Comparison of ENCODE assay signal across 29 cellular contexts in the genomic region with DNA sequence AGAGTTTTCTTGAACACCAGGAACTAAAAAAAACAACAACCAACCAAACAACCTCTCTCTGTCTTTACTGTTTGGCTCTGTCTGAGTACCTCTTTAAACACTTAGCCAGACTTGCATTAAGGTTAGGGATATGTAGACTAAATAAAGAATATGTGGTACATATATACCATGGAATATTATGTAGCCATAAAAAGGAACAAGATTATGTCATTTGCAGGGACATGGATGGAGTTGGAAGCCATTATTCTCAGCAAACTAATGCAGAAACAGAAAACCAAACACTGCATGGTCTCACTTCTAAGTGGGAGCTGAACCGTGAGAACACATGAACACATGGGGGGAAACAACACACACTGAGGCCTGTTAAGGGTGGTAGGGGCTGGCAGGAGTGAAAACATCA.
"Had no signal": no experiment of that assay in that cellular context is flagged by ENCODE, and none has a peak within 500 bp of the region (broad histone marks: within the 10 kb centered on the region; RNA-seq: fewer than 3 reads in every experiment).

No MANE protein-coding gene starts in this region.

- FAIRE-seq: colon, endometrium, endothelial cell of umbilical vein, frontal cortex had no signal

- H3K4me2 ChIP-seq: hepatocyte had no signal

- H3K4me1 ChIP-seq: colonic mucosa, esophagus muscularis mucosa, esophagus squamous epithelium, foreskin keratinocyte, gastrocnemius medialis, gastroesophageal sphincter, heart left ventricle, heart right ventricle had no signal

- H3K79me2 ChIP-seq: hepatocyte had no signal

- DNase-seq: colonic mucosa; cortex of kidney; dermis blood vessel endothelial cell; dorsolateral prefrontal cortex; effector CD4-positive, alpha-beta T cell; effector CD8-positive, alpha-beta T cell; effector memory CD4-positive, alpha-beta T cell; effector memory CD8-positive, alpha-beta T cell; endodermal cell; erythroblast; esophagus squamous epithelium; foreskin fibroblast; foreskin keratinocyte; foreskin melanocyte; gastrocnemius medialis; glutamatergic neuron; head of caudate nucleus; heart left ventricle; heart right ventricle had no signal

- H3K4me3 ChIP-seq: colonic mucosa, coronary artery, dorsolateral prefrontal cortex, esophagus muscularis mucosa, esophagus squamous epithelium, gastrocnemius medialis, gastroesophageal sphincter, heart left ventricle, heart right ventricle had no signal

- H3K9me3 ChIP-seq: colonic mucosa had no signal

- H3K36me3 ChIP-seq: colonic mucosa, esophagus muscularis mucosa, esophagus squamous epithelium, gastrocnemius medialis, gastroesophageal sphincter, heart left ventricle, heart right ventricle had no signal

- H3K27ac ChIP-seq: colonic mucosa, coronary artery, dorsolateral prefrontal cortex, epithelial cell of prostate, esophagus muscularis mucosa, esophagus squamous epithelium, foreskin keratinocyte, gastrocnemius medialis, gastroesophageal sphincter, heart left ventricle, heart right ventricle, hepatocyte had no signal

- H2AFZ ChIP-seq: hepatocyte had no signal

- H3K27me3 ChIP-seq: colonic mucosa, dorsolateral prefrontal cortex, esophagus muscularis mucosa, esophagus squamous epithelium, gastrocnemius medialis, gastroesophageal sphincter, heart left ventricle, hepatocyte had no signal

- ATAC-seq: effector memory CD8-positive, alpha-beta T cell; esophagus mucosa; foreskin keratinocyte; gastrocnemius medialis; gastroesophageal sphincter; heart left ventricle; heart right ventricle had no signal
